ENCODE assay signal across 1 cellular context in genomic region chr19:9321338-9321737, GRCh38.
A peak's percentile ranks its signal among the peaks of the same experiment; 100 is the strongest.
TF ChIP-seq lines count a peak whose summit lies in the region.

No MANE protein-coding gene starts in this region.

TF ChIP-seq in HepG2, 621 proteins besides CTCF, POLR2A, EP300 and RAD21:
- TF ChIP-seq HNRNPK (IDR thresholded peaks at IDR 0.05; ENCODE audit: low read depth, low read length, poor library complexity, severe bottlenecking) (peak; percentile 39), PRDM10 (CRISPR knock-in tag; IDR thresholded peaks at IDR 0.05; ENCODE audit: low read depth) (no peak)
